Comparison of ENCODE assay signal across 1 cellular context in genomic region chr19:34976611-34977010, GRCh38.
A peak's percentile ranks its signal among the peaks of the same experiment; 100 is the strongest.
TF ChIP-seq lines count a peak whose summit lies in the region.

No MANE protein-coding gene starts in this region.

TF ChIP-seq in HepG2, 621 proteins besides CTCF, POLR2A, EP300 and RAD21:
- no peak for TF ChIP-seq NFE2L1 (CRISPR knock-in tag; IDR thresholded peaks at IDR 0.05; ENCODE audit: borderline replicate concordance)
- TF ChIP-seq, protein P1, sequence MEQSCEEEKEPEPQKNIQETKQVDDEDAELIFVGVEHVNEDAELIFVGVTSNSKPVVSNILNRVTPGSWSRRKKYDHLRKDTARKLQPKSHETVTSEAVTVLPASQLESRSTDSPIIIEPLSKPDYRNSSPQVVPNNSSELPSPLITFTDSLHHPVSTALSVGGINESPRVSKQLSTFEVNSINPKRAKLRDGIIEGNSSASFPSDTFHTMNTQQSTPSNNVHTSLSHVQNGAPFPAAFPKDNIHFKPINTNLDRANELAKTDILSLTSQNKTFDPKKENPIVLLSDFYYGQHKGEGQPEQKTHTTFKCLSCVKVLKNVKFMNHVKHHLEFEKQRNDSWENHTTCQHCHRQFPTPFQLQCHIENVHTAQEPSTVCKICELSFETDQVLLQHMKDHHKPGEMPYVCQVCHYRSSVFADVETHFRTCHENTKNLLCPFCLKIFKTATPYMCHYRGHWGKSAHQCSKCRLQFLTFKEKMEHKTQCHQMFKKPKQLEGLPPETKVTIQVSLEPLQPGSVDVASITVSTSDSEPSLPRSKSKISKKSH (CRISPR knock-in tag; IDR thresholded peaks at IDR 0.05; ENCODE audit: borderline replicate concordance), result peak; percentile 78; the same call in 1 of the 2 replicates
- no peak for TF ChIP-seq RCOR2 (CRISPR knock-in tag; IDR thresholded peaks at IDR 0.05)
- TF ChIP-seq PPARG (CRISPR knock-in tag; conservative IDR thresholded peaks at IDR 0.05), result no peak
- TF ChIP-seq NBN (conservative IDR thresholded peaks at IDR 0.05), result no peak
- TF ChIP-seq TARDBP (CRISPR knock-in tag; IDR thresholded peaks at IDR 0.05), result no peak
- TF ChIP-seq, protein P2, sequence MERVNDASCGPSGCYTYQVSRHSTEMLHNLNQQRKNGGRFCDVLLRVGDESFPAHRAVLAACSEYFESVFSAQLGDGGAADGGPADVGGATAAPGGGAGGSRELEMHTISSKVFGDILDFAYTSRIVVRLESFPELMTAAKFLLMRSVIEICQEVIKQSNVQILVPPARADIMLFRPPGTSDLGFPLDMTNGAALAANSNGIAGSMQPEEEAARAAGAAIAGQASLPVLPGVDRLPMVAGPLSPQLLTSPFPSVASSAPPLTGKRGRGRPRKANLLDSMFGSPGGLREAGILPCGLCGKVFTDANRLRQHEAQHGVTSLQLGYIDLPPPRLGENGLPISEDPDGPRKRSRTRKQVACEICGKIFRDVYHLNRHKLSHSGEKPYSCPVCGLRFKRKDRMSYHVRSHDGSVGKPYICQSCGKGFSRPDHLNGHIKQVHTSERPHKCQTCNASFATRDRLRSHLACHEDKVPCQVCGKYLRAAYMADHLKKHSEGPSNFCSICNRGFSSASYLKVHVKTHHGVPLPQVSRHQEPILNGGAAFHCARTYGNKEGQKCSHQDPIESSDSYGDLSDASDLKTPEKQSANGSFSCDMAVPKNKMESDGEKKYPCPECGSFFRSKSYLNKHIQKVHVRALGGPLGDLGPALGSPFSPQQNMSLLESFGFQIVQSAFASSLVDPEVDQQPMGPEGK (CRISPR knock-in tag; IDR thresholded peaks at IDR 0.05), result no peak
- TF ChIP-seq ZNF124 (CRISPR knock-in tag; IDR thresholded peaks at IDR 0.05), result no peak
- no peak for TF ChIP-seq POLR2AphosphoS2 (IDR thresholded peaks at IDR 0.05; ENCODE audit: low read depth, low read length)
- TF ChIP-seq ATF7 (IDR thresholded peaks at IDR 0.05), result no peak
- TF ChIP-seq ATF7 (CRISPR knock-in tag; IDR thresholded peaks at IDR 0.05), result no peak
- no peak for TF ChIP-seq ZUFSP (CRISPR knock-in tag; IDR thresholded peaks at IDR 0.05; ENCODE audit: borderline replicate concordance)
- 0 out of 2 replicates have a peak, but pooled peaks have one; percentile 24 for TF ChIP-seq SETDB1 (CRISPR knock-in tag; IDR thresholded peaks at IDR 0.05; ENCODE audit: borderline replicate concordance)
- TF ChIP-seq ZFP90 (CRISPR knock-in tag; IDR thresholded peaks at IDR 0.05; ENCODE audit: borderline replicate concordance), result no peak
- TF ChIP-seq, protein P3, sequence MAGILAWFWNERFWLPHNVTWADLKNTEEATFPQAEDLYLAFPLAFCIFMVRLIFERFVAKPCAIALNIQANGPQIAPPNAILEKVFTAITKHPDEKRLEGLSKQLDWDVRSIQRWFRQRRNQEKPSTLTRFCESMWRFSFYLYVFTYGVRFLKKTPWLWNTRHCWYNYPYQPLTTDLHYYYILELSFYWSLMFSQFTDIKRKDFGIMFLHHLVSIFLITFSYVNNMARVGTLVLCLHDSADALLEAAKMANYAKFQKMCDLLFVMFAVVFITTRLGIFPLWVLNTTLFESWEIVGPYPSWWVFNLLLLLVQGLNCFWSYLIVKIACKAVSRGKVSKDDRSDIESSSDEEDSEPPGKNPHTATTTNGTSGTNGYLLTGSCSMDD (CRISPR knock-in tag; IDR thresholded peaks at IDR 0.05), result no peak
- no peak for TF ChIP-seq ZSCAN31 (CRISPR knock-in tag; IDR thresholded peaks at IDR 0.05; ENCODE audit: low read depth)
- TF ChIP-seq, protein P4, sequence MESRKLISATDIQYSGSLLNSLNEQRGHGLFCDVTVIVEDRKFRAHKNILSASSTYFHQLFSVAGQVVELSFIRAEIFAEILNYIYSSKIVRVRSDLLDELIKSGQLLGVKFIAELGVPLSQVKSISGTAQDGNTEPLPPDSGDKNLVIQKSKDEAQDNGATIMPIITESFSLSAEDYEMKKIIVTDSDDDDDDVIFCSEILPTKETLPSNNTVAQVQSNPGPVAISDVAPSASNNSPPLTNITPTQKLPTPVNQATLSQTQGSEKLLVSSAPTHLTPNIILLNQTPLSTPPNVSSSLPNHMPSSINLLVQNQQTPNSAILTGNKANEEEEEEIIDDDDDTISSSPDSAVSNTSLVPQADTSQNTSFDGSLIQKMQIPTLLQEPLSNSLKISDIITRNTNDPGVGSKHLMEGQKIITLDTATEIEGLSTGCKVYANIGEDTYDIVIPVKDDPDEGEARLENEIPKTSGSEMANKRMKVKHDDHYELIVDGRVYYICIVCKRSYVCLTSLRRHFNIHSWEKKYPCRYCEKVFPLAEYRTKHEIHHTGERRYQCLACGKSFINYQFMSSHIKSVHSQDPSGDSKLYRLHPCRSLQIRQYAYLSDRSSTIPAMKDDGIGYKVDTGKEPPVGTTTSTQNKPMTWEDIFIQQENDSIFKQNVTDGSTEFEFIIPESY (CRISPR knock-in tag; IDR thresholded peaks at IDR 0.05), result peak; percentile 59; the same call in 1 of the 2 replicates
- no peak for TF ChIP-seq TSC22D2 (CRISPR knock-in tag; IDR thresholded peaks at IDR 0.05; ENCODE audit: borderline replicate concordance)
- no peak for TF ChIP-seq NR2C2 (CRISPR knock-in tag; IDR thresholded peaks at IDR 0.05; ENCODE audit: borderline replicate concordance)
- TF ChIP-seq, protein P5, sequence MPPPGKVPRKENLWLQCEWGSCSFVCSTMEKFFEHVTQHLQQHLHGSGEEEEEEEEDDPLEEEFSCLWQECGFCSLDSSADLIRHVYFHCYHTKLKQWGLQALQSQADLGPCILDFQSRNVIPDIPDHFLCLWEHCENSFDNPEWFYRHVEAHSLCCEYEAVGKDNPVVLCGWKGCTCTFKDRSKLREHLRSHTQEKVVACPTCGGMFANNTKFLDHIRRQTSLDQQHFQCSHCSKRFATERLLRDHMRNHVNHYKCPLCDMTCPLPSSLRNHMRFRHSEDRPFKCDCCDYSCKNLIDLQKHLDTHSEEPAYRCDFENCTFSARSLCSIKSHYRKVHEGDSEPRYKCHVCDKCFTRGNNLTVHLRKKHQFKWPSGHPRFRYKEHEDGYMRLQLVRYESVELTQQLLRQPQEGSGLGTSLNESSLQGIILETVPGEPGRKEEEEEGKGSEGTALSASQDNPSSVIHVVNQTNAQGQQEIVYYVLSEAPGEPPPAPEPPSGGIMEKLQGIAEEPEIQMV (CRISPR knock-in tag; IDR thresholded peaks at IDR 0.05; ENCODE audit: low read depth), result no peak
